ENCODE assay signal across 8 cellular contexts in genomic region chr9:92770005-92770995, GRCh38. TPM values are rescaled to one million over a fixed set of nuclear protein-coding genes. Genes with fewer than 3 reads are reported as not detected.
DNase-seq lines count a peak whose midpoint lies in the region; ATAC-seq and TF ChIP-seq lines count a peak whose summit lies in the region.
"Had no signal": no experiment of that assay in that cellular context is flagged by ENCODE, and none has a peak within 500 bp of the region (broad histone marks: within the 10 kb centered on the region; RNA-seq: fewer than 3 reads in every experiment).

No MANE protein-coding gene starts in this region.

- H2BK120ac ChIP-seq in neuronal stem cell (ENCODE audit: low read depth, low read length) = no peak overlapping the region

- H3K27me3 ChIP-seq in GM23248 (replicated peaks; ENCODE audit: insufficient read depth) (no peaks in the 10 kb centered on the region), neuronal stem cell (ENCODE audit: control insufficient read depth in 3 of 3, insufficient read depth in 3 of 3, low read depth in 1 of 3, low read length in 3 of 3) (peaks cover 0 to 2% (median 0%) of the 10 kb centered on the region in 3 experiments)

- H3K4me2 ChIP-seq in GM23248 (ENCODE audit: unreplicated experiment) (no peak overlapping the region), neuronal stem cell (ENCODE audit: insufficient read depth, low read length, poor library complexity, severe bottlenecking) (no peak overlapping the region)

- no peaks in the 10 kb centered on the region for H3K36me3 ChIP-seq in GM23248 (ENCODE audit: low read depth)
- H3K36me3 ChIP-seq in neuronal stem cell (replicated peaks in 1 of 2; ENCODE audit: control insufficient read depth in 2 of 2, insufficient read depth in 2 of 2, low read length in 2 of 2) = peaks cover 0 to 2% of the 10 kb centered on the region in 2 donors

- no peak overlapping the region for H3K23ac ChIP-seq in neuronal stem cell (ENCODE audit: low read depth, low read length, poor library complexity)

- WGBS in GM23248 (ENCODE audit: low coverage in 1 of 2, low lambda C conversion rate in 2 of 2, missing lambda C conversion rate in 2 of 2), 2 experiments = 70 to 78% methylated on average over 9 of the region's 9 CpGs
- WGBS in neuronal stem cell (ENCODE audit: extremely low coverage in 2 of 2, insufficient read length in 2 of 2, insufficient replicate concordance in 1 of 2), 2 donors = no CpG with 5 or more reads among the region's 9 CpGs

- peak overlapping the region; percentile 1 for H2AK5ac ChIP-seq in neuronal stem cell (ENCODE audit: low read depth, low read length)

- no peak for ATAC-seq in HG03280 (IDR thresholded peaks at IDR 0.05; ENCODE audit: unreplicated experiment)

- no peak overlapping the region for H4K91ac ChIP-seq in neuronal stem cell (ENCODE audit: low read depth, low read length, poor library complexity)

- DNase-seq in GM23248 (peak; percentile 21), NCI-H2107 (lab: John Stamatoyannopoulos, UW) (peak; percentile 65), choroid plexus epithelial cell (ENCODE audit: low read depth) (peak; percentile 29), neuronal stem cell (ENCODE audit: low spot score) (no peak), RPMI8226 (no peak), NCI-H2196 (lab: John Stamatoyannopoulos, UW; ENCODE audit: unreplicated experiment) (no peak)
- DNase-seq: stimulated activated CD4-positive, alpha-beta T cell treated with anti-CD3 and anti-CD28 coated beads, Interleukin-4, amount 100 ng/mL, for 4 hours had no signal

- H2AFZ ChIP-seq in GM23248 (no peak overlapping the region), neuronal stem cell (ENCODE audit: low read length) (peak overlapping the region; percentile 64)

- H3F3A ChIP-seq in GM23248 (ENCODE audit: insufficient read depth) = peaks cover 24% of the 10 kb centered on the region

- H3K9me2 ChIP-seq in GM23248 (ENCODE audit: insufficient read depth) = no peaks in the 10 kb centered on the region

- peak overlapping the region; percentile 76 for H3K18ac ChIP-seq in neuronal stem cell (ENCODE audit: low read length)

- H3K9ac ChIP-seq in GM23248 (no peak overlapping the region), neuronal stem cell (ENCODE audit: low read depth, low read length, poor library complexity) (peak overlapping the region; percentile 76)

- H3K14ac ChIP-seq in neuronal stem cell (ENCODE audit: low read length) = no peak overlapping the region

- no peaks in the 10 kb centered on the region for H4K20me1 ChIP-seq in GM23248 (ENCODE audit: insufficient read depth)

- H2BK12ac ChIP-seq in neuronal stem cell (ENCODE audit: low read length) = no peak overlapping the region

- no peaks in the 10 kb centered on the region for H3K79me2 ChIP-seq in GM23248 (ENCODE audit: insufficient read depth)

- in situ Hi-C loops in GM23248 (cut with MboI) = no loop called here

- no peaks in the 10 kb centered on the region for H3K79me1 ChIP-seq in neuronal stem cell (ENCODE audit: low read depth, low read length)

- no peak for TF ChIP-seq CTCF in choroid plexus epithelial cell (conservative IDR thresholded peaks at IDR 0.05; ENCODE audit: low read depth, low read length)

- no peak overlapping the region for H3K4me3 ChIP-seq in GM23248
- H3K4me3 ChIP-seq in choroid plexus epithelial cell (ENCODE audit: low read depth, low read length) = no peak overlapping the region
- H3K4me3 ChIP-seq in neuronal stem cell (ENCODE audit: low read length in 2 of 2) = peak overlapping the region in 1 of 2 donors; percentile 11

- H3K9me3 ChIP-seq in GM23248 (ENCODE audit: low read depth) (no peaks in the 10 kb centered on the region), neuronal stem cell (replicated peaks in 1 of 2; ENCODE audit: control insufficient read depth in 2 of 2, insufficient read depth in 1 of 2, low read depth in 1 of 2, low read length in 2 of 2) (no peaks in the 10 kb centered on the region)

- no peak overlapping the region for H2BK5ac ChIP-seq in neuronal stem cell (ENCODE audit: low read length)

- H3K4me1 ChIP-seq in GM23248 (ENCODE audit: insufficient read depth) (peaks cover 14% of the 10 kb centered on the region), neuronal stem cell (ENCODE audit: control insufficient read depth in 2 of 2, insufficient read depth in 1 of 2, low read depth in 1 of 2, low read length in 2 of 2) (peaks cover 10 to 11% of the 10 kb centered on the region in 2 donors)

- H3K27ac ChIP-seq in GM23248 = no peak overlapping the region
- H3K27ac ChIP-seq in neuronal stem cell (replicated peaks; ENCODE audit: low read length) = no peak overlapping the region

- H3K4ac ChIP-seq in neuronal stem cell (ENCODE audit: low read length) = no peak overlapping the region

- no peak overlapping the region for H4K8ac ChIP-seq in neuronal stem cell (ENCODE audit: low read depth, low read length)

- no peak overlapping the region for H2BK15ac ChIP-seq in neuronal stem cell (ENCODE audit: low read length)

RNA-seq across cellular contexts. Expression of gene BICD2, which starts 5.7 kb away (rescaled TPM):
- 45.0 and 53.5 TPM in 2 replicates for total RNA-seq in GM23248 (2014; rRNA removed; shearing (Covaris generic))
- 25.6 and 27.5 TPM in 2 replicates for polyA plus RNA-seq in GM23248 (2016; fragmentation: Nextera tagmentation; extraction: Ambion mirVana)
- polyA plus RNA-seq in neuronal stem cell (2013, experiment 1 of 2) = 13.6 TPM
- 14.2 TPM for polyA plus RNA-seq in neuronal stem cell (2013, experiment 2 of 2)

Comparison
In these comparisons a context has a peak if more than half of its experiments do, and no peak if none do; other contexts are left out.
1. DNase-seq: peak in GM23248 (single experiment), NCI-H2107 (single experiment) and choroid plexus epithelial cell (single experiment); none in neuronal stem cell (single experiment), RPMI8226 (single experiment) and NCI-H2196 (single experiment).